Comparison of ENCODE assay signal across 8 cellular contexts in genomic region chr19:43699506-43700367, GRCh38. TPM values are rescaled to one million over a fixed set of nuclear protein-coding genes. Genes with fewer than 3 reads are reported as not detected.
DNase-seq lines count a peak whose midpoint lies in the region; ATAC-seq and TF ChIP-seq lines count a peak whose summit lies in the region.

No MANE protein-coding gene starts in this region.

- no peak for TF ChIP-seq POLR2A in spleen (IDR thresholded peaks at IDR 0.05)

- H3K27me3 Mint-ChIP-seq in activated CD8-positive, alpha-beta memory T cell treated with anti-CD3 and anti-CD28 coated beads, Interleukin-2, amount 10 ng/mL, durations not matched to agents 7 days and 5 days, result peaks cover 18% of the 10 kb centered on the region

- H3K27ac Mint-ChIP-seq in activated CD8-positive, alpha-beta memory T cell treated with anti-CD3 and anti-CD28 coated beads, Interleukin-2, amount 10 ng/mL, durations not matched to agents 7 days and 5 days, result peak overlapping the region; percentile 46

- H3K9me3 ChIP-seq in spleen, result peaks cover 0 to 15% (median 7%) of the 10 kb centered on the region in 8 donors

- no peak for ATAC-seq in activated CD8-positive, alpha-beta memory T cell treated with anti-CD3 and anti-CD28 coated beads, Interleukin-2, amount 10 ng/mL, durations not matched to agents 7 days and 5 days
- no peak for ATAC-seq in GM21390 (IDR thresholded peaks at IDR 0.05; ENCODE audit: unreplicated experiment)

- peak overlapping the region; percentile 73 for H3K4me3 Mint-ChIP-seq in activated CD8-positive, alpha-beta memory T cell treated with anti-CD3 and anti-CD28 coated beads, Interleukin-2, amount 10 ng/mL, durations not matched to agents 7 days and 5 days

- no peaks in the 10 kb centered on the region for H3K9me3 Mint-ChIP-seq in activated CD8-positive, alpha-beta memory T cell treated with anti-CD3 and anti-CD28 coated beads, Interleukin-2, amount 10 ng/mL, durations not matched to agents 7 days and 5 days (ENCODE audit: low read depth)

- no peak for DNase-seq in activated CD8-positive, alpha-beta memory T cell treated with anti-CD3 and anti-CD28 coated beads, Interleukin-2, amount 10 ng/mL, durations not matched to agents 7 days and 5 days
- DNase-seq in activated CD8-positive, alpha-beta memory T cell treated with anti-CD3 and anti-CD28 coated beads, Interleukin-2, amount 50 U/mL, for 48 hours, result no peak
- peak in 45 of 58 donors; percentile 0 to 57 (median 19) for DNase-seq in anterior cingulate cortex (lab: John Stamatoyannopoulos, UW)
- DNase-seq in iPS-NIHi7 (ENCODE audit: extremely low spot score), result peak; percentile 79
- DNase-seq in spleen, result peak; percentile 80
- no peak for DNase-seq in NCI-H2107 treated with DMSO at 0.1 percent for 48 hours (lab: John Stamatoyannopoulos, UW; ENCODE audit: unreplicated experiment)
- DNase-seq in occipital lobe (lab: John Stamatoyannopoulos, UW), result no peak

- peaks cover 0 to 11% (median 0%) of the 10 kb centered on the region in 7 donors for H3K27me3 ChIP-seq in spleen (replicated peaks in 1 of 7)

- intact Hi-C loops in spleen (cut with DNase I; ENCODE audit: low total_unique reads), result no loop called here

- no peak for TF ChIP-seq CTCF in spleen (IDR thresholded peaks at IDR 0.05 in 8 of 11, conservative IDR thresholded peaks at IDR 0.05 in 3 of 11)

- WGBS in spleen, 5 donors, result 15 to 31% (median 19%) methylated on average over 23 to 46 of the region's 46 CpGs

- no peaks in the 10 kb centered on the region for H3K36me3 ChIP-seq in spleen

- H3K4me3 ChIP-seq in spleen, result peak overlapping the region in 6 of 8 donors; percentile 8 to 66 (median 28)

- H3K27ac ChIP-seq in spleen, result peak overlapping the region; percentile 88 to 98 (median 92)

- peaks cover 12 to 35% (median 28%) of the 10 kb centered on the region in 6 donors for H3K4me1 ChIP-seq in spleen

- CTCF ChIA-PET in activated CD8-positive, alpha-beta memory T cell treated with anti-CD3 and anti-CD28 coated beads, Interleukin-2, amount 10 ng/mL, durations not matched to agents 7 days and 5 days (lab: Charles Lee), result interaction anchor here (1.1 kb wide), 1 partner anchor 87 kb away, joined by 3 read pairs; no protein-coding TSS in a partner anchor

- peaks cover 22% of the 10 kb centered on the region for H3K4me1 Mint-ChIP-seq in activated CD8-positive, alpha-beta memory T cell treated with anti-CD3 and anti-CD28 coated beads, Interleukin-2, amount 10 ng/mL, durations not matched to agents 7 days and 5 days

- H3K36me3 Mint-ChIP-seq in activated CD8-positive, alpha-beta memory T cell treated with anti-CD3 and anti-CD28 coated beads, Interleukin-2, amount 10 ng/mL, durations not matched to agents 7 days and 5 days, result peaks cover 3% of the 10 kb centered on the region

RNA-seq across cellular contexts. Expression of gene IRGC, which starts 16.1 kb away (rescaled TPM):
- not detected for total RNA-seq in activated CD8-positive, alpha-beta memory T cell treated with anti-CD3 and anti-CD28 coated beads, Interleukin-2, amount 10 ng/mL, durations not matched to agents 7 days and 5 days
- total RNA-seq in spleen (not detected), occipital lobe (not detected)
- polyA plus RNA-seq in spleen, result not detected

RNA-seq across cellular contexts. Expression of gene PLAUR, which starts 29.8 kb away (rescaled TPM):
- total RNA-seq in activated CD8-positive, alpha-beta memory T cell treated with anti-CD3 and anti-CD28 coated beads, Interleukin-2, amount 10 ng/mL, durations not matched to agents 7 days and 5 days, result 10 to 100 TPM; 10.3 to 10.4 TPM
- total RNA-seq in spleen (10 to 100 TPM; 20.3 to 86.4 (median 41.7) TPM), occipital lobe (5.8 TPM)
- 10 to 100 TPM in 1 of 3 donors, 1 to 10 TPM in 2; 7.3 to 12.0 (median 8.7) TPM for polyA plus RNA-seq in spleen

RNA-seq across cellular contexts. Expression of gene SMG9, which starts 55.0 kb away (rescaled TPM):
- 10 to 100 TPM; 62.3 to 74.7 TPM for total RNA-seq in activated CD8-positive, alpha-beta memory T cell treated with anti-CD3 and anti-CD28 coated beads, Interleukin-2, amount 10 ng/mL, durations not matched to agents 7 days and 5 days
- 10 to 100 TPM; 30.9 to 65.9 (median 54.6) TPM for total RNA-seq in spleen
- polyA plus RNA-seq in spleen, result 10 to 100 TPM; 34.0 to 44.8 (median 44.3) TPM
- total RNA-seq in occipital lobe, result 6.4 TPM

Comparison
In these comparisons a context has a peak if more than half of its experiments do, and no peak if none do; other contexts are left out.
1. DNase-seq: peak in anterior cingulate cortex (45 of 58), iPS-NIHi7 (single experiment) and spleen (single experiment); none in activated CD8-positive, alpha-beta memory T cell treated with anti-CD3 and anti-CD28 coated beads, Interleukin-2, amount 10 ng/mL, durations not matched to agents 7 days and 5 days (single experiment), activated CD8-positive, alpha-beta memory T cell treated with anti-CD3 and anti-CD28 coated beads, Interleukin-2, amount 50 U/mL, for 48 hours (single experiment), NCI-H2107 treated with DMSO at 0.1 percent for 48 hours (single experiment) and occipital lobe (single experiment).